Comparison of ENCODE assay signal across 15 cellular contexts in the genomic region with DNA sequence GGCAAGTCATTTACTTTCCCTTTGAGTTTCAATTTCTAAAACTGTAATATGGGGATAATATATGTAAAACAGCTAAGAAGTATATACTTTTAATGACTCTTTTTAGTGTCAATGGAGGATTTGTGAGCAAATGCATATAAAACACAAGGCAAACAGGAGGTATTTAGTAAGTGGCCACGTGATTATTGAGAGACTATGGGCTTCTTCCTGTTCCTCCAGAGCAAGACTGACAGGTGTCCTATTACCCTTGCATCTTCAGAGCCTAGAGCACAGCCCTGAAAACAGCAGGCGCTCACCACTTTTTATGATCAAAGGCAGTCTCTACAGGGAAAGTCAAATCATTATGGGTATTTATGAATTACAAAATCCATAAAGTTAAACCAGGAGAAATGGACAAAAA. TPM values are rescaled to one million over a fixed set of nuclear protein-coding genes. Genes with fewer than 3 reads are reported as not detected.
DNase-seq lines count a peak whose midpoint lies in the region; ATAC-seq and TF ChIP-seq lines count a peak whose summit lies in the region.
"Had no signal": no experiment of that assay in that cellular context is flagged by ENCODE, and none has a peak within 500 bp of the region (broad histone marks: within the 10 kb centered on the region; RNA-seq: fewer than 3 reads in every experiment).

No MANE protein-coding gene starts in this region.

- H3K27ac ChIP-seq in C4-2B: peak overlapping the region; percentile 23; the same call in 1 of the 2 replicates
- H3K27ac ChIP-seq in upper lobe of left lung: no peak overlapping the region

- peak overlapping the region; percentile 21 to 74 (median 55) for H3K4me3 Mint-ChIP-seq in T-cell

- WGBS in upper lobe of left lung, 2 donors: 54 to 59% methylated on average over 2 of the region's 2 CpGs

- no peaks in the 10 kb centered on the region for H3K9me3 ChIP-seq in upper lobe of left lung
- H3K9me3 ChIP-seq: breast epithelium, thoracic aorta had no signal

- H3K4me1 Mint-ChIP-seq in T-cell: peaks cover 16 to 18% (median 17%) of the 10 kb centered on the region in 3 donors

- DNase-seq in GM10266 (ENCODE audit: extremely low spot score): peak; percentile 35
- DNase-seq in T-cell: no peak
- peak; percentile 41 for DNase-seq in iPS-NIHi11 (ENCODE audit: low spot score)
- DNase-seq in DMS79 treated with DMSO at 0.1 percent for 48 hours (lab: John Stamatoyannopoulos, UW): no peak
- DNase-seq in SK-N-DZ (ENCODE audit: low spot score): no peak
- DNase-seq in upper lobe of left lung: no peak
- DNase-seq in T-helper 9 cell: no peak
- DNase-seq: activated CD4-positive, alpha-beta T cell treated with anti-CD3 and anti-CD28 coated beads for 48 hours; DMS79; occipital lobe; SHP77; stimulated activated CD4-positive, alpha-beta T cell treated with anti-CD3 and anti-CD28 coated beads, Interleukin-4, amount 100 ng/mL, for 4 hours had no signal

- H3K27me3 Mint-ChIP-seq in T-cell: peaks cover 52 to 56% of the 10 kb centered on the region in 2 donors

- H3K9me3 Mint-ChIP-seq in T-cell: no peaks in the 10 kb centered on the region

- H3K4me3 ChIP-seq in upper lobe of left lung: no peak overlapping the region

- peaks cover 0 to 24% (median 19%) of the 10 kb centered on the region in 4 donors for H3K4me1 ChIP-seq in upper lobe of left lung
- H3K4me1 ChIP-seq: breast epithelium had no signal

- no peak overlapping the region for H3K27ac Mint-ChIP-seq in T-cell

- TF ChIP-seq CTCF in C4-2B (conservative IDR thresholded peaks at IDR 0.05): no peak
- TF ChIP-seq CTCF in GM10266 (IDR thresholded peaks at IDR 0.05; ENCODE audit: control insufficient read depth, insufficient read depth, low read depth, missing control alignments): no peak
- no peak for TF ChIP-seq CTCF in upper lobe of left lung (IDR thresholded peaks at IDR 0.05)

- peaks cover 0 to 9% (median 2%) of the 10 kb centered on the region in 4 donors for H3K27me3 ChIP-seq in upper lobe of left lung
- H3K27me3 ChIP-seq: breast epithelium had no signal

- TF ChIP-seq EP300 in upper lobe of left lung (IDR thresholded peaks at IDR 0.05): no peak

- CTCF ChIA-PET in T-cell (lab: Charles Lee): no interaction called here

- ATAC-seq in T-cell (replicated peaks in 1 of 4) (no peak), upper lobe of left lung (ENCODE audit: low FRiP score in 2 of 2) (no peak)

- POLR2A ChIA-PET in T-cell (lab: Charles Lee): no interaction called here

- no peaks in the 10 kb centered on the region for H3K36me3 Mint-ChIP-seq in T-cell

- no peak for TF ChIP-seq POLR2A in upper lobe of left lung (IDR thresholded peaks at IDR 0.05)

- H3K36me3 ChIP-seq in upper lobe of left lung: no peaks in the 10 kb centered on the region
- H3K36me3 ChIP-seq: breast epithelium, thoracic aorta had no signal

RNA-seq across cellular contexts. Expression of a gene that starts 0.9 kb away (rescaled TPM):
- total RNA-seq in T-cell (1 to 10 TPM in 1 of 5 donors, under 1 TPM in 3, not detected in 1; 0.15 to 2.0 (median 0.33) TPM), upper lobe of left lung (10 to 100 TPM; 19.7 to 39.8 (median 28.5) TPM)
- 5.1 and 6.5 TPM in 2 replicates for polyA plus RNA-seq in SK-N-DZ (2014; cell fraction: cytosol; rRNA removed)
- 2.3 and 2.8 TPM in 2 replicates for polyA plus RNA-seq in SK-N-DZ (2014; cell fraction: nucleus; rRNA removed)

Comparison
In these comparisons a context has a peak if more than half of its experiments do, and no peak if none do; other contexts are left out.
1. DNase-seq: peak in GM10266 (single experiment) and iPS-NIHi11 (single experiment); none in T-cell (0 of 34), DMS79 treated with DMSO at 0.1 percent for 48 hours (single experiment), SK-N-DZ (single experiment), upper lobe of left lung (0 of 2) and T-helper 9 cell (single experiment).
2. RNA of a gene that starts 0.9 kb away (total RNA-seq): 19.7 to 39.8 TPM in upper lobe of left lung; 0.15 to 2.0 TPM in T-cell; every median in the first group is over 4 times any median in the second.